Comparison of ENCODE assay signal across 8 cellular contexts in the genomic region with DNA sequence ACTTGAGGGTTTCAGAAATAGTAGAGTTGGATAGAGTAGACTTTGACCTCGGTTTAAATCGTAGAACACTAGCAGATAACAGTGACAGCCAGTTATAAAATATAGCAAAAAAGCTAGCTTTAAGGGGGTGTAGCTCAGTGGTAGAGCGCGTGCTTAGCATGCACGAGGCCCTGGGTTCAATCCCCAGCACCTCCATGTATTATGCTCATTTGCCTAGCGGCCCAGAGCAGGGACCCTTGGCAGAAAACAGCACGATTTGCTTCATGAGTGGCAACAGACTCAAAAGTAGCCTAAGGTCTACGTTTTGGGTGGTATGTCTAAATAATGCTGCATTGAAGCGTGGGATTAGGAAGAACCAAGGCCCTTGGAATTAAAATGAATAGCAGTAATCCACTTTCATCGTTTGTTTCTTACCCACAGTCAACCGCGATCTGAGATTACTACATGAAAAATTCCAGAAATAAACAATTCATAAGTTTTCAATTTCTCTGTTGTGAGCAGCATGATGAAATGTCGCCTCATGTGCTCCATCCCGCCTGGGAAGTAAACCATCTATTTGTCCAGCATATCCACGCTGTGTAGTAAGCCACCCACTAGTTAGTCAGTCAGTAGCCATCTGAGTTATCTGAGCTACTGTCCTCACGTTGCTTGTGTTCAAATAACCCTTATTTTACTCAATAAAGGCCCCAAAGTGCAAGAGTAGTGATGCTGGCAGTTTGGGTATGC.
A peak's percentile ranks its signal among the peaks of the same experiment; 100 is the strongest.
DNase-seq lines count a peak whose midpoint lies in the region; ATAC-seq and TF ChIP-seq lines count a peak whose summit lies in the region.

No MANE protein-coding gene starts in this region.

- no peaks in the 10 kb centered on the region for H3K27me3 ChIP-seq in parathyroid adenoma (ENCODE audit: control insufficient read depth, insufficient read depth, low read length)

- CTCF ChIA-PET in activated CD4-positive, alpha-beta T cell treated with anti-CD3 and anti-CD28 coated beads for 36 hours (lab: Charles Lee), result interaction anchor here (0.6 kb wide), 1 partner anchor 8 kb away, joined by 3 read pairs; no protein-coding TSS in a partner anchor
- CTCF ChIA-PET in activated CD4-positive, alpha-beta T cell treated with anti-CD3 and anti-CD28 coated beads, Interleukin-2, amount 10 ng/mL, durations not matched to agents 7 days and 5 days (lab: Charles Lee), result interaction anchor here (2.4 kb wide), 1 partner anchor 18 kb away, joined by 8 read pairs; no protein-coding TSS in a partner anchor
- CTCF ChIA-PET in GM10248 (lab: Yijun Ruan, JAX), result interaction anchor here (1.1 to 1.5 kb wide), 2 partner anchors 15 to 17 kb away, joined by 3 to 4 read pairs; no protein-coding TSS in a partner anchor

- peak; percentile 59 for DNase-seq in activated CD4-positive, alpha-beta T cell treated with anti-CD3 and anti-CD28 coated beads for 36 hours
- DNase-seq in activated CD4-positive, alpha-beta T cell treated with anti-CD3 and anti-CD28 coated beads, Interleukin-2, amount 10 ng/mL, durations not matched to agents 7 days and 5 days, result no peak
- peak; percentile 25 for DNase-seq in NCI-H1694 treated with DMSO at 0.1 percent for 48 hours (lab: John Stamatoyannopoulos, UW)
- peak; percentile 25 to 90 for DNase-seq in cardiac fibroblast (ENCODE audit: low read depth in 2 of 2)
- no peak for DNase-seq in medulla oblongata (ENCODE audit: extremely low spot score)
- no peak for DNase-seq in GM10248 (ENCODE audit: extremely low spot score)
- DNase-seq in SW480 (ENCODE audit: low spot score), result no peak

- POLR2A ChIA-PET in activated CD4-positive, alpha-beta T cell treated with anti-CD3 and anti-CD28 coated beads for 36 hours (lab: Charles Lee), result no interaction called here
- POLR2A ChIA-PET in activated CD4-positive, alpha-beta T cell treated with anti-CD3 and anti-CD28 coated beads, Interleukin-2, amount 10 ng/mL, durations not matched to agents 7 days and 5 days (lab: Charles Lee), result no interaction called here
- POLR2A ChIA-PET in GM10248 (lab: Yijun Ruan, JAX), result no interaction called here

- H3K9me3 Mint-ChIP-seq in activated CD4-positive, alpha-beta T cell treated with anti-CD3 and anti-CD28 coated beads for 36 hours (ENCODE audit: low read depth), result peaks cover 17% of the 10 kb centered on the region
- peaks cover 26% of the 10 kb centered on the region for H3K9me3 Mint-ChIP-seq in activated CD4-positive, alpha-beta T cell treated with anti-CD3 and anti-CD28 coated beads, Interleukin-2, amount 10 ng/mL, durations not matched to agents 7 days and 5 days

- H3K4me1 Mint-ChIP-seq in activated CD4-positive, alpha-beta T cell treated with anti-CD3 and anti-CD28 coated beads for 36 hours, result peaks cover 4% of the 10 kb centered on the region
- H3K4me1 Mint-ChIP-seq in activated CD4-positive, alpha-beta T cell treated with anti-CD3 and anti-CD28 coated beads, Interleukin-2, amount 10 ng/mL, durations not matched to agents 7 days and 5 days, result peaks cover 13% of the 10 kb centered on the region

- H3K9me3 ChIP-seq in parathyroid adenoma (ENCODE audit: control insufficient read depth, low read length), result no peaks in the 10 kb centered on the region

- no peak overlapping the region for H3K27ac ChIP-seq in parathyroid adenoma

- H2AFZ ChIP-seq in parathyroid adenoma, result peak overlapping the region; percentile 41

- no peaks in the 10 kb centered on the region for H3K4me1 ChIP-seq in parathyroid adenoma

- peaks cover 54% of the 10 kb centered on the region for H3K27me3 Mint-ChIP-seq in activated CD4-positive, alpha-beta T cell treated with anti-CD3 and anti-CD28 coated beads for 36 hours
- H3K27me3 Mint-ChIP-seq in activated CD4-positive, alpha-beta T cell treated with anti-CD3 and anti-CD28 coated beads, Interleukin-2, amount 10 ng/mL, durations not matched to agents 7 days and 5 days, result peaks cover 46% of the 10 kb centered on the region

- no peaks in the 10 kb centered on the region for H3K79me2 ChIP-seq in parathyroid adenoma

- no peak overlapping the region for H3K9ac ChIP-seq in parathyroid adenoma

- H3K36me3 Mint-ChIP-seq in activated CD4-positive, alpha-beta T cell treated with anti-CD3 and anti-CD28 coated beads for 36 hours (ENCODE audit: low read depth), result peaks cover 10% of the 10 kb centered on the region
- H3K36me3 Mint-ChIP-seq in activated CD4-positive, alpha-beta T cell treated with anti-CD3 and anti-CD28 coated beads, Interleukin-2, amount 10 ng/mL, durations not matched to agents 7 days and 5 days (ENCODE audit: low read depth), result peaks cover 11% of the 10 kb centered on the region

- H3K36me3 ChIP-seq in parathyroid adenoma (ENCODE audit: control insufficient read depth, insufficient read depth, low read length), result no peaks in the 10 kb centered on the region

- TF ChIP-seq CTCF in cardiac fibroblast (IDR thresholded peaks at IDR 0.05; ENCODE audit: low read depth, low read length) (no peak), parathyroid adenoma (IDR thresholded peaks at IDR 0.05) (no peak), GM10248 (IDR thresholded peaks at IDR 0.05; ENCODE audit: control extremely low read depth, extremely low read depth, low read depth, missing control alignments) (no peak)

- no peak overlapping the region for H3K27ac Mint-ChIP-seq in activated CD4-positive, alpha-beta T cell treated with anti-CD3 and anti-CD28 coated beads for 36 hours
- no peak overlapping the region for H3K27ac Mint-ChIP-seq in activated CD4-positive, alpha-beta T cell treated with anti-CD3 and anti-CD28 coated beads, Interleukin-2, amount 10 ng/mL, durations not matched to agents 7 days and 5 days

- H3K4me3 ChIP-seq in cardiac fibroblast (replicated peaks in 1 of 2; ENCODE audit: low read depth in 2 of 2, low read length in 2 of 2) (peak overlapping the region in 1 of 2 donors; percentile 52), parathyroid adenoma (ENCODE audit: low read depth, low read length) (no peak overlapping the region)

- peak overlapping the region; percentile 47 for H3K4me3 Mint-ChIP-seq in activated CD4-positive, alpha-beta T cell treated with anti-CD3 and anti-CD28 coated beads for 36 hours
- H3K4me3 Mint-ChIP-seq in activated CD4-positive, alpha-beta T cell treated with anti-CD3 and anti-CD28 coated beads, Interleukin-2, amount 10 ng/mL, durations not matched to agents 7 days and 5 days, result no peak overlapping the region

- intact Hi-C loops in activated CD4-positive, alpha-beta T cell treated with anti-CD3 and anti-CD28 coated beads for 36 hours (cut with DNase I, micrococcal nuclease), result loop anchor here (1.0 to 5.0 kb wide), 2 partner anchors 52 to 232 kb away; no protein-coding TSS in a partner anchor

- no peak overlapping the region for H3K4me2 ChIP-seq in parathyroid adenoma (ENCODE audit: low read length)

- peak; percentile 45 for ATAC-seq in activated CD4-positive, alpha-beta T cell treated with anti-CD3 and anti-CD28 coated beads for 36 hours

Comparison
In these comparisons a context has a peak if more than half of its experiments do, and no peak if none do; other contexts are left out.
1. DNase-seq: peak in activated CD4-positive, alpha-beta T cell treated with anti-CD3 and anti-CD28 coated beads for 36 hours (single experiment), NCI-H1694 treated with DMSO at 0.1 percent for 48 hours (single experiment) and cardiac fibroblast (2 of 2); none in activated CD4-positive, alpha-beta T cell treated with anti-CD3 and anti-CD28 coated beads, Interleukin-2, amount 10 ng/mL, durations not matched to agents 7 days and 5 days (single experiment), medulla oblongata (single experiment), GM10248 (single experiment) and SW480 (single experiment).